In the genomic region with DNA sequence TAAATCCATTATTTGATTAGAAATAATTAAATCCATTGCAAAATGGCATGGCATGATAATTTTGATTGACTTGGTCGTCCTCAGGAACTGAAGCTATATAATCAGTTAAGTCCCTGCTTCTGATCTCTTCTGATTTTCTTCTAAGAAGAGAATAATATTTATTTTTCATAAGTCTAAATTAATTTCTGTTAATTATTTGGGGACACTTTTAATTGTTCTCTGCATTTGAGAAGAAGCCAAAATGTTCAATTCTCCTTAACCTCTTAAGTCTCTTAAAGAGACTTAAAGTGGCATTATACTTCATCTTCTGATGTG, we compare ENCODE assay signal across 11 cellular contexts.
DNase-seq lines count a peak whose midpoint lies in the region; ATAC-seq and TF ChIP-seq lines count a peak whose summit lies in the region.
"Had no signal": no experiment of that assay in that cellular context is flagged by ENCODE, and none has a peak within 500 bp of the region (broad histone marks: within the 10 kb centered on the region; RNA-seq: fewer than 3 reads in every experiment).

No MANE protein-coding gene starts in this region.

- H3K4me1 Mint-ChIP-seq in CD14-positive monocyte = peaks cover 28% of the 10 kb centered on the region
- peaks cover 46% of the 10 kb centered on the region for H3K4me1 Mint-ChIP-seq in osteocyte (ENCODE audit: unreplicated experiment)
- peaks cover 15 to 27% (median 18%) of the 10 kb centered on the region in 7 donors for H3K4me1 Mint-ChIP-seq in naive thymus-derived CD4-positive, alpha-beta T cell

- TF ChIP-seq CTCF in CD14-positive monocyte (IDR thresholded peaks at IDR 0.05) = peak; percentile 73
- TF ChIP-seq CTCF in MM.1S (IDR thresholded peaks at IDR 0.05; ENCODE audit: low read length) = no peak
- no peak for TF ChIP-seq CTCF in epithelial cell of proximal tubule (conservative IDR thresholded peaks at IDR 0.05; ENCODE audit: low read depth, low read length)
- TF ChIP-seq CTCF in osteocyte (IDR thresholded peaks at IDR 0.05) = no peak

- peak overlapping the region; percentile 28 to 83 for H3K4me3 Mint-ChIP-seq in CD14-positive monocyte
- H3K4me3 Mint-ChIP-seq in osteocyte (ENCODE audit: unreplicated experiment) = no peak overlapping the region
- H3K4me3 Mint-ChIP-seq in naive thymus-derived CD4-positive, alpha-beta T cell = peak overlapping the region in 4 of 10 donors; percentile 15 to 45 (median 41)

- no peak overlapping the region for H3K27ac Mint-ChIP-seq in CD14-positive monocyte
- peak overlapping the region; percentile 94 for H3K27ac Mint-ChIP-seq in osteocyte (ENCODE audit: unreplicated experiment)
- H3K27ac Mint-ChIP-seq in naive thymus-derived CD4-positive, alpha-beta T cell = no peak overlapping the region
- H3K27ac Mint-ChIP-seq: stimulated activated naive CD8-positive, alpha-beta T cell treated with anti-CD3 and anti-CD28 coated beads, Interleukin-15, Interleukin-2, amounts not matched to agents 100 ng/mL and 50 ng/mL, for 24 hours had no signal

- H3K4me3 ChIP-seq in MM.1S (ENCODE audit: low read length) (no peak overlapping the region), epithelial cell of proximal tubule (ENCODE audit: low read depth, low read length) (peak overlapping the region; percentile 25)
- H3K4me3 ChIP-seq in naive thymus-derived CD4-positive, alpha-beta T cell (ENCODE audit: low read length) = no peak overlapping the region
- H3K4me3 ChIP-seq: lung had no signal

- H3K27me3 ChIP-seq in MM.1S (replicated peaks; ENCODE audit: insufficient read depth, low read length) = no peaks in the 10 kb centered on the region
- H3K27me3 ChIP-seq in naive thymus-derived CD4-positive, alpha-beta T cell (ENCODE audit: control insufficient read depth in 2 of 2, insufficient read depth in 2 of 2, low read length in 2 of 2) = no peaks in the 10 kb centered on the region

- ATAC-seq in naive thymus-derived CD4-positive, alpha-beta T cell = no peak
- ATAC-seq in HG02870 (IDR thresholded peaks at IDR 0.05; ENCODE audit: unreplicated experiment) = no peak

- no peaks in the 10 kb centered on the region for H3K36me3 ChIP-seq in MM.1S (replicated peaks; ENCODE audit: insufficient read depth, low read length)
- no peaks in the 10 kb centered on the region for H3K36me3 ChIP-seq in naive thymus-derived CD4-positive, alpha-beta T cell (ENCODE audit: control insufficient read depth in 2 of 3, insufficient read depth in 3 of 3, low read length in 3 of 3)

- no peaks in the 10 kb centered on the region for H3K79me2 ChIP-seq in MM.1S (ENCODE audit: low read length)

- H3K9me3 ChIP-seq in MM.1S (replicated peaks; ENCODE audit: insufficient read depth, low read length) = no peaks in the 10 kb centered on the region
- no peaks in the 10 kb centered on the region for H3K9me3 ChIP-seq in naive thymus-derived CD4-positive, alpha-beta T cell (ENCODE audit: control insufficient read depth in 2 of 3, low read length in 3 of 3)

- peaks cover 12% of the 10 kb centered on the region for H3F3A ChIP-seq in MM.1S (ENCODE audit: insufficient read depth, low read length)

- H3K9me3 Mint-ChIP-seq in CD14-positive monocyte = no peaks in the 10 kb centered on the region
- H3K9me3 Mint-ChIP-seq in osteocyte (ENCODE audit: unreplicated experiment) = no peaks in the 10 kb centered on the region
- no peaks in the 10 kb centered on the region for H3K9me3 Mint-ChIP-seq in naive thymus-derived CD4-positive, alpha-beta T cell
- H3K9me3 Mint-ChIP-seq: stimulated activated naive CD8-positive, alpha-beta T cell treated with anti-CD3 and anti-CD28 coated beads, Interleukin-15, Interleukin-2, amounts not matched to agents 100 ng/mL and 50 ng/mL, for 24 hours had no signal

- CTCF ChIA-PET in naive thymus-derived CD4-positive, alpha-beta T cell (lab: Charles Lee) = interaction anchor here (0.8 to 3.2 kb wide), 8 partner anchors 10 to 420 kb away, joined by 3 to 28 read pairs (median 4); no protein-coding TSS in a partner anchor

- intact Hi-C loops in CD14-positive monocyte (cut with micrococcal nuclease) = loop anchor here (5.0 to 10.0 kb wide), 2 partner anchors 213 to 215 kb away; no protein-coding TSS in a partner anchor
- intact Hi-C loops in naive thymus-derived CD4-positive, alpha-beta T cell (cut with micrococcal nuclease) = loop anchor here in 1 of 2 donors (5.0 kb wide), 1 partner anchor 535 kb away; no protein-coding TSS in a partner anchor

- H3K27ac ChIP-seq in MM.1S (ENCODE audit: low read length) = no peak overlapping the region
- no peak overlapping the region for H3K27ac ChIP-seq in naive thymus-derived CD4-positive, alpha-beta T cell (ENCODE audit: low read depth, low read length)

- peak overlapping the region; percentile 55 for H3K4me2 ChIP-seq in MM.1S (ENCODE audit: low read depth, low read length)

- H4K20me1 ChIP-seq in MM.1S (ENCODE audit: insufficient read depth, low read length) = no peaks in the 10 kb centered on the region

- H3K27me3 Mint-ChIP-seq in CD14-positive monocyte (ENCODE audit: low read depth in 3 of 3) (peaks cover 11 to 21% (median 18%) of the 10 kb centered on the region in 3 donors), osteocyte (ENCODE audit: unreplicated experiment) (no peaks in the 10 kb centered on the region)
- peaks cover 34 to 51% (median 42%) of the 10 kb centered on the region in 5 donors for H3K27me3 Mint-ChIP-seq in naive thymus-derived CD4-positive, alpha-beta T cell

- POLR2A ChIA-PET in naive thymus-derived CD4-positive, alpha-beta T cell (lab: Charles Lee) = interaction anchor here (0.6 kb wide), 1 partner anchor 344 kb away, joined by 4 read pairs; no protein-coding TSS in a partner anchor

- H2AFZ ChIP-seq in MM.1S (ENCODE audit: low read length) = no peak overlapping the region

- peaks cover 22% of the 10 kb centered on the region for H3K4me1 ChIP-seq in MM.1S (ENCODE audit: low read length)
- H3K4me1 ChIP-seq in naive thymus-derived CD4-positive, alpha-beta T cell (ENCODE audit: control insufficient read depth in 2 of 2, insufficient read depth in 2 of 2, low read length in 2 of 2) = no peaks in the 10 kb centered on the region

- H3K9me2 ChIP-seq in MM.1S (replicated peaks; ENCODE audit: insufficient read depth, low read length) = no peaks in the 10 kb centered on the region

- DNase-seq in CD14-positive monocyte (ENCODE audit: low spot score) (no peak), MM.1S (no peak), epithelial cell of proximal tubule (ENCODE audit: low read depth) (no peak), osteocyte (ENCODE audit: extremely low spot score, unreplicated experiment) (no peak), SK-N-DZ (ENCODE audit: low spot score) (no peak)
- DNase-seq in naive thymus-derived CD4-positive, alpha-beta T cell = no peak
- DNase-seq: head of caudate nucleus; stimulated activated CD4-positive, alpha-beta T cell treated with anti-CD3 and anti-CD28 coated beads, Interleukin-4, amount 100 ng/mL, for 24 hours had no signal

- no peak overlapping the region for H3K9ac ChIP-seq in MM.1S (ENCODE audit: low read length)

- H3K36me3 Mint-ChIP-seq in CD14-positive monocyte (peaks cover 0 to 3% of the 10 kb centered on the region in 2 donors), osteocyte (ENCODE audit: unreplicated experiment) (no peaks in the 10 kb centered on the region)
- no peaks in the 10 kb centered on the region for H3K36me3 Mint-ChIP-seq in naive thymus-derived CD4-positive, alpha-beta T cell
